ENCODE assay signal across 11 cellular contexts in the genomic region with DNA sequence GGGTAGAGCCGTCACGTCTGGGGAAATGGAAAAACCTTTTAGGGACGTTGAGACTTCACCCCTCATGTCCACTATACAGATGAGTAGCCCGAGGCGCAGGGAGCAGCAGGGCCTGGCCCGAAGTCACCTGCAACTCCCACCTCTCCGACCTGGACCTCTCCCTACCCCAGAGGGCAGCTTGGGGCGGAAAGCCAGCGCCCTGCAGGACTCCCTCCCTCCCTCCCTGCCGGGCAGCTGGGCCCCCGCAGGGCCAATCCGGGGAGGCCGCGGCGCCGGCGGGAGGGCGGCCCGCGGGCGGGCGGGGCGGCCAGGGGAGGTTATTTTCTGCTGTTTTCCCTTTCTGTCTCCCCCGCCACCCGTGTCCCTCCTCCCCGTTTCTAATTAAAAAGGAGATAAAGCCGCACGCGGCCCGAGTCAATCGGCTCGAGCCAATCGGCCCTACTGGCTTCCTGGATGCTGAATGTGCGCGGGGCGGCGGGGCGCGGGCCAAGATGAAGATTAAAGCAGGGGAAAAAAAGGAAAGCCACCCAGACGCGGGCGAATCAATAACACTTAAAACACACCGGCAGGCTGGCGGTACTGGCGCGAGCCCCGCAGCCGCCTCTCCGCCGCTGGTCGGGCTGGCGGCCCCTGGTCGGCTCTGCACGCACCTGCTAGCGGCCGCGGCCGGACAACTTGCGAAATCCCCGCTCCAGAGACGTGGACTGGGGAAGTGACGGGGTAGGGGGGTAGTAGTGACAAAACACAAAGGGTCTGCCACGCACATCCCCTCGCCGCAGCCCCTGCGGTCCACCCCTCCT. TPM values are rescaled to one million over a fixed set of nuclear protein-coding genes. Genes with fewer than 3 reads are reported as not detected.
DNase-seq lines count a peak whose midpoint lies in the region; ATAC-seq and TF ChIP-seq lines count a peak whose summit lies in the region.
"Had no signal": no experiment of that assay in that cellular context is flagged by ENCODE, and none has a peak within 500 bp of the region (broad histone marks: within the 10 kb centered on the region; RNA-seq: fewer than 3 reads in every experiment).

No MANE protein-coding gene starts in this region.

- intact Hi-C loops in CD14-positive monocyte (cut with micrococcal nuclease), result no loop called here
- intact Hi-C loops in natural killer cell (cut with micrococcal nuclease), result no loop called here

- DNase-seq in CD14-positive monocyte (ENCODE audit: low spot score) (peak; percentile 27), MM.1S (no peak), coronary artery (ENCODE audit: low spot score) (peak; percentile 54), natural killer cell (no peak), foreskin melanocyte (no peak), EL (no peak), substantia nigra (lab: John Stamatoyannopoulos, UW) (no peak)
- no peak for DNase-seq in stimulated activated CD4-positive, alpha-beta T cell treated with anti-CD3 and anti-CD28 coated beads, Interleukin-4, amount 100 ng/mL, for 4 hours
- DNase-seq: activated CD4-positive, CD25-positive, alpha-beta regulatory T cell; effector CD8-positive, alpha-beta T cell; NCI-H1930 had no signal

- H3K9me3 Mint-ChIP-seq in CD14-positive monocyte, result peaks cover 0 to 13% (median 4%) of the 10 kb centered on the region in 7 donors
- no peaks in the 10 kb centered on the region for H3K9me3 Mint-ChIP-seq in natural killer cell

- no peak for TF ChIP-seq CTCF in CD14-positive monocyte (IDR thresholded peaks at IDR 0.05)
- TF ChIP-seq CTCF in MM.1S (IDR thresholded peaks at IDR 0.05; ENCODE audit: low read length), result no peak
- no peak for TF ChIP-seq CTCF in coronary artery (IDR thresholded peaks at IDR 0.05)
- TF ChIP-seq CTCF in natural killer cell (IDR thresholded peaks at IDR 0.05), result no peak

- peak overlapping the region in 1 of 7 donors; percentile 28 for H3K27ac Mint-ChIP-seq in CD14-positive monocyte
- no peak overlapping the region for H3K27ac Mint-ChIP-seq in natural killer cell

- H3K27ac ChIP-seq in MM.1S (ENCODE audit: low read length), result no peak overlapping the region
- H3K27ac ChIP-seq in coronary artery, result no peak overlapping the region
- H3K27ac ChIP-seq in substantia nigra (ENCODE audit: low read depth, low read length, poor library complexity, severe bottlenecking), result no peak overlapping the region

- H3K36me3 Mint-ChIP-seq in CD14-positive monocyte (no peaks in the 10 kb centered on the region), natural killer cell (no peaks in the 10 kb centered on the region)

- H4K20me1 ChIP-seq in MM.1S (ENCODE audit: insufficient read depth, low read length), result no peaks in the 10 kb centered on the region

- no peaks in the 10 kb centered on the region for H3K79me2 ChIP-seq in MM.1S (ENCODE audit: low read length)

- no peaks in the 10 kb centered on the region for H3K4me1 ChIP-seq in MM.1S (ENCODE audit: low read length)

- H3K4me2 ChIP-seq in MM.1S (ENCODE audit: low read depth, low read length), result peak overlapping the region; percentile 52

- H3K9ac ChIP-seq in MM.1S (ENCODE audit: low read length), result no peak overlapping the region

- peak overlapping the region in 1 of 2 donors; percentile 85 for H3K4me3 Mint-ChIP-seq in CD14-positive monocyte
- H3K4me3 Mint-ChIP-seq in natural killer cell, result peak overlapping the region; percentile 75

- H2AFZ ChIP-seq in MM.1S (ENCODE audit: low read length), result no peak overlapping the region

- peaks cover 77% of the 10 kb centered on the region for H3K27me3 ChIP-seq in MM.1S (replicated peaks; ENCODE audit: insufficient read depth, low read length)

- no peaks in the 10 kb centered on the region for H3K9me2 ChIP-seq in MM.1S (replicated peaks; ENCODE audit: insufficient read depth, low read length)

- no peaks in the 10 kb centered on the region for H3K36me3 ChIP-seq in MM.1S (replicated peaks; ENCODE audit: insufficient read depth, low read length)

- no peaks in the 10 kb centered on the region for H3K9me3 ChIP-seq in MM.1S (replicated peaks; ENCODE audit: insufficient read depth, low read length)

- H3K4me1 Mint-ChIP-seq in CD14-positive monocyte (peaks cover 4% of the 10 kb centered on the region), natural killer cell (peaks cover 0 to 11% of the 10 kb centered on the region in 2 donors)

- no peaks in the 10 kb centered on the region for H3F3A ChIP-seq in MM.1S (ENCODE audit: insufficient read depth, low read length)

- H3K4me3 ChIP-seq in MM.1S (ENCODE audit: low read length) (no peak overlapping the region; the same call in 1 of the 2 replicates), coronary artery (peak overlapping the region; percentile 67)

- ATAC-seq in natural killer cell, result no peak

- H3K27me3 Mint-ChIP-seq in CD14-positive monocyte (ENCODE audit: low read depth in 3 of 3) (peaks cover 62 to 79% (median 78%) of the 10 kb centered on the region in 3 donors), natural killer cell (ENCODE audit: low read depth in 2 of 2) (peaks cover 57 to 66% of the 10 kb centered on the region in 2 donors)

RNA-seq across cellular contexts. Expression of a gene that starts 1.8 kb away (rescaled TPM):
- polyA plus RNA-seq in CD14-positive monocyte, result not detected
- under 1 TPM in 2 of 3 donors, not detected in 1; 0.18 to 0.45 TPM for total RNA-seq in natural killer cell

Comparison
In these comparisons a context has a peak if more than half of its experiments do, and no peak if none do; other contexts are left out.
1. DNase-seq: peak in CD14-positive monocyte (single experiment) and coronary artery (single experiment); none in MM.1S (single experiment), natural killer cell (single experiment), foreskin melanocyte (single experiment), EL (single experiment), substantia nigra (0 of 49) and stimulated activated CD4-positive, alpha-beta T cell treated with anti-CD3 and anti-CD28 coated beads, Interleukin-4, amount 100 ng/mL, for 4 hours (0 of 2).